In the genomic region with DNA sequence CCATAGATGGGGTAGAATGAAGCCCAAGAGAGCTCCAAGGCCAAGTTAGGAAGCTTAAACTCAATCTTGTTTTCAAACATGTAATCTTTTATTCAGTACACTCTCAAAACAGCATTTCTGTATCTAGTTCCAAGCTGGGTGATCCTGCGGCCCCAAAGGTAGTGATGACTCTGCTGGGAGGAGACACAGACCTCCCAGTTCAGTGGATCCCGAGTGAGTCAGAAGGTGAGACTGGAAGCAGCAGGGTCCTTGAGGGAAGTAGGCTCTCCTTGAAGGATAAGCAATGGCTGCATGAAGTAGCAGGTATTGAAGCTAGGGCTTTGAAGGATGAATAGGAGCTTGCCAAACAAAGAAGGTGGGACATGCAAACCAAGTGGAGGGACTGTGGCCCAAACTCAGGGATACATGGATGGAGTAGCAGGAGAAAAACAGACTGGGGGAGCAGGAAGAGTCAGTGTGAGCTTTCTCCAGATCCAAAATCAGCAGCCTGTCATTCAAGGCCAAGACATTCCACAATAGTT, we compare ENCODE assay signal across 2 cellular contexts.
TF ChIP-seq lines count a peak whose summit lies in the region.

No MANE protein-coding gene starts in this region.

TF ChIP-seq in HCT116, 20 proteins besides CTCF, POLR2A, EP300 and RAD21:
- TF ChIP-seq ZFX (IDR thresholded peaks at IDR 0.05) (no peak), EZH2phosphoT487 (IDR thresholded peaks at IDR 0.05; ENCODE audit: borderline replicate concordance) (no peak), CBX3 (IDR thresholded peaks at IDR 0.05; ENCODE audit: low read depth) (no peak), SIN3A (IDR thresholded peaks at IDR 0.05; ENCODE audit: low read depth) (no peak), EZH2 (IDR thresholded peaks at IDR 0.05) (no peak), POLR2AphosphoS5 (IDR thresholded peaks at IDR 0.05; ENCODE audit: low read depth, low read length) (no peak), CEBPB (IDR thresholded peaks at IDR 0.05; ENCODE audit: low read depth) (no peak), SRF (IDR thresholded peaks at IDR 0.05; ENCODE audit: low read depth) (no peak), JUND (IDR thresholded peaks at IDR 0.05) (no peak), YY1 (IDR thresholded peaks at IDR 0.05; ENCODE audit: extremely low read depth, insufficient replicate concordance, low read depth, low read length) (no peak), ZNF274 (IDR thresholded peaks at IDR 0.05; ENCODE audit: low read depth, low read length) (no peak), FOSL1 (IDR thresholded peaks at IDR 0.05; ENCODE audit: low read depth) (no peak)
- TF ChIP-seq, protein P1, sequence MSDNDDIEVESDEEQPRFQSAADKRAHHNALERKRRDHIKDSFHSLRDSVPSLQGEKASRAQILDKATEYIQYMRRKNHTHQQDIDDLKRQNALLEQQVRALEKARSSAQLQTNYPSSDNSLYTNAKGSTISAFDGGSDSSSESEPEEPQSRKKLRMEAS (IDR thresholded peaks at IDR 0.05) = no peak
- TF ChIP-seq, protein P2, sequence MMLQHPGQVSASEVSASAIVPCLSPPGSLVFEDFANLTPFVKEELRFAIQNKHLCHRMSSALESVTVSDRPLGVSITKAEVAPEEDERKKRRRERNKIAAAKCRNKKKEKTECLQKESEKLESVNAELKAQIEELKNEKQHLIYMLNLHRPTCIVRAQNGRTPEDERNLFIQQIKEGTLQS (IDR thresholded peaks at IDR 0.05) = no peak

TF ChIP-seq in K562, 482 proteins besides CTCF, POLR2A, EP300 and RAD21:
- TF ChIP-seq, protein P3, sequence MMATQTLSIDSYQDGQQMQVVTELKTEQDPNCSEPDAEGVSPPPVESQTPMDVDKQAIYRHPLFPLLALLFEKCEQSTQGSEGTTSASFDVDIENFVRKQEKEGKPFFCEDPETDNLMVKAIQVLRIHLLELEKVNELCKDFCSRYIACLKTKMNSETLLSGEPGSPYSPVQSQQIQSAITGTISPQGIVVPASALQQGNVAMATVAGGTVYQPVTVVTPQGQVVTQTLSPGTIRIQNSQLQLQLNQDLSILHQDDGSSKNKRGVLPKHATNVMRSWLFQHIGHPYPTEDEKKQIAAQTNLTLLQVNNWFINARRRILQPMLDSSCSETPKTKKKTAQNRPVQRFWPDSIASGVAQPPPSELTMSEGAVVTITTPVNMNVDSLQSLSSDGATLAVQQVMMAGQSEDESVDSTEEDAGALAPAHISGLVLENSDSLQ (IDR thresholded peaks at IDR 0.05) = peak; percentile 19; the same call in 1 of the 2 replicates
- TF ChIP-seq ZNF699 (CRISPR knock-in tag; IDR thresholded peaks at IDR 0.05; ENCODE audit: insufficient replicate concordance) = no peak
